35 cellular contexts compared by ENCODE assay signal in the genomic region with DNA sequence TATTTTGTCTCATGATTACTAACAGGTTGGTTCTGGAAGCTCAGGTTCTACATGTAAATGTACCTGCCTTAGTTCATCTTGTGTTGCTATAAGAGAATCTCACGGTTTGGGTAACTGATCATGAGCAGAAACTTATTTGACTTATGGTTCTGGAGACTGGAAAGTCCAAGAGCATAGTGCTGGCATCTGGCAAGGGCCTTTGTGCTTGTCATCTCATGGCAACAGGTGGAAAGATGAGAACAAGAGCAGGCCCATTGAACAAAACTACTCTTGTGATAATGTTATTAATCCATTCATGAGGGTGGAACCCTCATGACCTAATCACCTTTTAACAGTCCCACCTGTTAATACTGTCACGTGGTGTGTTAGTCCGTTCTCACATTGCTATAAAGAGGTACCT. TPM values are rescaled to one million over a fixed set of nuclear protein-coding genes. Genes with fewer than 3 reads are reported as not detected.
"Had no signal": no experiment of that assay in that cellular context is flagged by ENCODE, and none has a peak within 500 bp of the region (broad histone marks: within the 10 kb centered on the region; RNA-seq: fewer than 3 reads in every experiment).

No MANE protein-coding gene starts in this region.

- DNase-seq: activated effector memory CD4-positive, alpha-beta T cell treated with anti-CD3 and anti-CD28 coated beads, Interleukin-2, amount 50 U/mL, for 16 hours; activated effector memory CD4-positive, alpha-beta T cell treated with Interleukin-2 at 50 U/mL for 16 hours; activated gamma-delta T cell; activated gamma-delta T cell treated with Interleukin-2 at 50 U/mL for 16 hours; activated naive CD4-positive, alpha-beta T cell; activated naive CD4-positive, alpha-beta T cell treated with anti-CD3 and anti-CD28 coated beads for 36 hours; activated naive CD4-positive, alpha-beta T cell treated with anti-CD3 and anti-CD28 coated beads, Interleukin-2, amount 10 ng/mL, durations not matched to agents 7 days and 5 days; activated naive CD4-positive, alpha-beta T cell treated with anti-CD3 and anti-CD28 coated beads, Interleukin-2, amount 50 U/mL, for 16 hours; activated naive CD4-positive, alpha-beta T cell treated with Interleukin-2 at 50 U/mL for 16 hours; activated naive CD8-positive, alpha-beta T cell treated with anti-CD3 and anti-CD28 coated beads for 36 hours; activated naive CD8-positive, alpha-beta T cell treated with anti-CD3 and anti-CD28 coated beads, Interleukin-2, amount 10 ng/mL, durations not matched to agents 7 days and 5 days; activated naive CD8-positive, alpha-beta T cell treated with anti-CD3 and anti-CD28 coated beads, Interleukin-2, amount 50 U/mL, for 24 hours; activated T-cell treated with anti-CD3 and anti-CD28 coated beads, Interleukin-2, amount 50 U/mL, for 24 hours; activated T-cell treated with anti-CD3 and anti-CD28 coated beads, Interleukin-2, amount 50 U/mL, for 4 hours; activated T-cell treated with anti-CD3 and anti-CD28 coated beads, Interleukin-2, amount 50 U/mL, for 48 hours; activated T-cell treated with anti-CD3 and anti-CD28 coated beads, Interleukin-2, amount 50 U/mL, for 72 hours; adrenal gland; amniotic stem cell; amygdala; anterior cingulate cortex; aorta; body of pancreas; brain microvascular endothelial cell; caudate nucleus; central memory CD4-positive, alpha-beta T cell; cerebellar nuclear complex had no signal

- FAIRE-seq: astrocyte, bronchial epithelial cell had no signal

- H3K4me3 ChIP-seq: adrenal gland, ascending aorta, body of pancreas, breast epithelium, cardiac muscle cell had no signal

- H3K27me3 ChIP-seq: adrenal gland, ascending aorta, body of pancreas, brain microvascular endothelial cell, breast epithelium, cardiac muscle cell had no signal

- H3K9me3 ChIP-seq: adrenal gland had no signal

- H3K27ac ChIP-seq: adrenal gland, ascending aorta, body of pancreas, brain microvascular endothelial cell, breast epithelium, cardiac muscle cell had no signal

- ATAC-seq: activated naive CD4-positive, alpha-beta T cell treated with anti-CD3 and anti-CD28 coated beads, Interleukin-2, amount 50 U/mL, for 72 hours; activated naive CD8-positive, alpha-beta T cell treated with anti-CD3 and anti-CD28 coated beads, Interleukin-2, amount 50 U/mL, for 24 hours; activated T-cell treated with anti-CD3 and anti-CD28 coated beads, Interleukin-2, amount 50 U/mL, for 4 hours; activated T-cell treated with anti-CD3 and anti-CD28 coated beads, Interleukin-2, amount 50 U/mL, for 72 hours; activated T-helper 17 cell treated with anti-CD3 and anti-CD28 coated beads, Interleukin-2, amount 50 U/mL, for 72 hours; body of pancreas had no signal

- H3K4me1 ChIP-seq: adrenal gland, ascending aorta, body of pancreas, breast epithelium had no signal

- H3K36me3 ChIP-seq: adrenal gland, brain microvascular endothelial cell, breast epithelium, cardiac muscle cell had no signal

RNA-seq across cellular contexts. Expression of gene MIPOL1, which starts 23.3 kb away (rescaled TPM):
- total RNA-seq: activated naive CD8-positive, alpha-beta T cell treated with anti-CD3 and anti-CD28 coated beads for 36 hours; activated naive CD8-positive, alpha-beta T cell treated with anti-CD3 and anti-CD28 coated beads, Interleukin-2, amount 10 ng/mL, durations not matched to agents 7 days and 5 days; activated T-helper 1 cell treated with anti-CD3 and anti-CD28 coated beads, Interleukin-12 subunit alpha, Interleukin-12 subunit beta, Interleukin-2, Interleukin-4 antibody, amounts not matched to agents 30 ng/mL and 10 ng/mL and 1 ng/mL, durations not matched to agents 14 hours and 24 hours and 36 hours; activated T-helper 2 cell treated with anti-CD3 and anti-CD28 coated beads, Interferon-gamma antibody, Interleukin-2, Interleukin-4, amounts not matched to agents 10 μg/mL and 5 μg/mL and 100 μg/mL, durations not matched to agents 14 hours and 24 hours and 36 hours had no signal

RNA-seq across cellular contexts. Expression of gene SLC25A21, which starts 48.7 kb away (rescaled TPM):
- total RNA-seq: activated naive CD4-positive, alpha-beta T cell treated with anti-CD3 and anti-CD28 coated beads for 36 hours; activated naive CD4-positive, alpha-beta T cell treated with anti-CD3 and anti-CD28 coated beads, Interleukin-2, amount 50 U/mL, for 72 hours; activated naive CD8-positive, alpha-beta T cell treated with anti-CD3 and anti-CD28 coated beads for 36 hours; activated naive CD8-positive, alpha-beta T cell treated with anti-CD3 and anti-CD28 coated beads, Interleukin-2, amount 10 ng/mL, durations not matched to agents 7 days and 5 days; activated T-cell treated with anti-CD3 and anti-CD28 coated beads, Interleukin-2, amount 50 U/mL, for 4 hours; activated T-cell treated with anti-CD3 and anti-CD28 coated beads, Interleukin-2, amount 50 U/mL, for 72 hours; activated T-helper 1 cell treated with anti-CD3 and anti-CD28 coated beads, Interleukin-12 subunit alpha, Interleukin-12 subunit beta, Interleukin-2, Interleukin-4 antibody, amounts not matched to agents 30 ng/mL and 10 ng/mL and 1 ng/mL, durations not matched to agents 14 hours and 24 hours and 36 hours; activated T-helper 17 cell treated with anti-CD3 and anti-CD28 coated beads, Interleukin-2, amount 50 U/mL, for 72 hours; activated T-helper 2 cell treated with anti-CD3 and anti-CD28 coated beads, Interferon-gamma antibody, Interleukin-2, Interleukin-4, amounts not matched to agents 10 μg/mL and 5 μg/mL and 100 μg/mL, durations not matched to agents 14 hours and 24 hours and 36 hours; ascending aorta; body of pancreas had no signal
